7 cellular contexts compared by ENCODE assay signal in genomic region chr6:105136433-105137350, GRCh38. TPM values are rescaled to one million over a fixed set of nuclear protein-coding genes. Genes with fewer than 3 reads are reported as not detected.
A peak's percentile ranks its signal among the peaks of the same experiment; 100 is the strongest.
DNase-seq lines count a peak whose midpoint lies in the region; ATAC-seq and TF ChIP-seq lines count a peak whose summit lies in the region.

No MANE protein-coding gene starts in this region.

- peaks cover 10% of the 10 kb centered on the region for H3K4me1 Mint-ChIP-seq in activated CD4-positive, alpha-beta T cell treated with anti-CD3 and anti-CD28 coated beads, Interleukin-2, amount 10 ng/mL, durations not matched to agents 7 days and 5 days
- peaks cover 38% of the 10 kb centered on the region for H3K4me1 Mint-ChIP-seq in mesothelial cell of epicardium

- H3K9me3 Mint-ChIP-seq in activated CD4-positive, alpha-beta T cell treated with anti-CD3 and anti-CD28 coated beads, Interleukin-2, amount 10 ng/mL, durations not matched to agents 7 days and 5 days = no peaks in the 10 kb centered on the region
- no peaks in the 10 kb centered on the region for H3K9me3 Mint-ChIP-seq in mesothelial cell of epicardium

- POLR2A ChIA-PET in activated CD4-positive, alpha-beta T cell treated with anti-CD3 and anti-CD28 coated beads, Interleukin-2, amount 10 ng/mL, durations not matched to agents 7 days and 5 days (lab: Charles Lee) = no interaction called here

- no peak for TF ChIP-seq EP300 in suprapubic skin (IDR thresholded peaks at IDR 0.05)

- no peak overlapping the region for H3K4me3 ChIP-seq in KMS-11 (IDR thresholded peaks at IDR 0.05; ENCODE audit: insufficient read depth, low read depth, low read length)
- peak overlapping the region; percentile 55 for H3K4me3 ChIP-seq in epithelial cell of proximal tubule (ENCODE audit: low read depth, low read length)
- peak overlapping the region; percentile 76 for H3K4me3 ChIP-seq in suprapubic skin

- TF ChIP-seq POLR2A in suprapubic skin (IDR thresholded peaks at IDR 0.05) = no peak

- H3K79me2 ChIP-seq in KMS-11 (ENCODE audit: insufficient read depth, low read depth) = no peaks in the 10 kb centered on the region

- H3K27ac ChIP-seq in KMS-11 (peak overlapping the region; percentile 24; the same call in 1 of the 2 replicates), suprapubic skin (peak overlapping the region; percentile 30)

- DNase-seq in GM10266 (ENCODE audit: extremely low spot score) = peak; percentile 59
- peak; percentile 12 for DNase-seq in activated CD4-positive, alpha-beta T cell treated with anti-CD3 and anti-CD28 coated beads, Interleukin-2, amount 10 ng/mL, durations not matched to agents 7 days and 5 days
- DNase-seq in epithelial cell of proximal tubule (ENCODE audit: low read depth) = no peak
- peak; percentile 53 to 80 for DNase-seq in mesothelial cell of epicardium (ENCODE audit: low spot score in 2 of 2, unreplicated experiment in 2 of 2)
- peak; percentile 71 to 81 for DNase-seq in suprapubic skin (ENCODE audit: low spot score in 2 of 2)

- peaks cover 78% of the 10 kb centered on the region for H3K27me3 Mint-ChIP-seq in activated CD4-positive, alpha-beta T cell treated with anti-CD3 and anti-CD28 coated beads, Interleukin-2, amount 10 ng/mL, durations not matched to agents 7 days and 5 days
- no peaks in the 10 kb centered on the region for H3K27me3 Mint-ChIP-seq in mesothelial cell of epicardium (ENCODE audit: low read depth)

- H3K4me3 Mint-ChIP-seq in activated CD4-positive, alpha-beta T cell treated with anti-CD3 and anti-CD28 coated beads, Interleukin-2, amount 10 ng/mL, durations not matched to agents 7 days and 5 days = peak overlapping the region; percentile 58
- H3K4me3 Mint-ChIP-seq in mesothelial cell of epicardium = peak overlapping the region; percentile 81

- H3K36me3 ChIP-seq in KMS-11 (ENCODE audit: insufficient read depth) (no peaks in the 10 kb centered on the region), suprapubic skin (no peaks in the 10 kb centered on the region)

- H3K4me2 ChIP-seq in KMS-11 = peak overlapping the region; percentile 64; the same call in 1 of the 2 replicates

- 0% methylated on average over 12 of the region's 122 CpGs for WGBS in suprapubic skin

- H3K36me3 Mint-ChIP-seq in activated CD4-positive, alpha-beta T cell treated with anti-CD3 and anti-CD28 coated beads, Interleukin-2, amount 10 ng/mL, durations not matched to agents 7 days and 5 days (ENCODE audit: low read depth) = no peaks in the 10 kb centered on the region
- peaks cover 6% of the 10 kb centered on the region for H3K36me3 Mint-ChIP-seq in mesothelial cell of epicardium

- H3K27me3 ChIP-seq in KMS-11 (ENCODE audit: insufficient read depth, low read depth) = no peaks in the 10 kb centered on the region
- H3K27me3 ChIP-seq in suprapubic skin = peaks cover 11% of the 10 kb centered on the region

- CTCF ChIA-PET in activated CD4-positive, alpha-beta T cell treated with anti-CD3 and anti-CD28 coated beads, Interleukin-2, amount 10 ng/mL, durations not matched to agents 7 days and 5 days (lab: Charles Lee) = interaction anchor here (0.6 to 0.8 kb wide), 2 partner anchors 48 to 939 kb away, joined by 3 to 6 read pairs; no protein-coding TSS in a partner anchor

- no peak overlapping the region for H3K27ac Mint-ChIP-seq in activated CD4-positive, alpha-beta T cell treated with anti-CD3 and anti-CD28 coated beads, Interleukin-2, amount 10 ng/mL, durations not matched to agents 7 days and 5 days
- H3K27ac Mint-ChIP-seq in mesothelial cell of epicardium = peak overlapping the region; percentile 70

- H2AFZ ChIP-seq in KMS-11 (ENCODE audit: low read depth) = peak overlapping the region; percentile 73

- H3K9ac ChIP-seq in KMS-11 = peak overlapping the region; percentile 59

- TF ChIP-seq CTCF in GM10266 (IDR thresholded peaks at IDR 0.05; ENCODE audit: control insufficient read depth, insufficient read depth, low read depth, missing control alignments) = no peak
- TF ChIP-seq CTCF in KMS-11 (conservative IDR thresholded peaks at IDR 0.05; ENCODE audit: low read depth, low read length) = no peak
- peak; percentile 1 for TF ChIP-seq CTCF in epithelial cell of proximal tubule (conservative IDR thresholded peaks at IDR 0.05; ENCODE audit: low read depth, low read length)
- TF ChIP-seq CTCF in mesothelial cell of epicardium (IDR thresholded peaks at IDR 0.05; ENCODE audit: unreplicated experiment) = peak; percentile 19
- TF ChIP-seq CTCF in suprapubic skin (IDR thresholded peaks at IDR 0.05) = peak in 1 of 2 donors; percentile 12

- no peaks in the 10 kb centered on the region for H3K9me3 ChIP-seq in suprapubic skin

- H3K4me1 ChIP-seq in KMS-11 (ENCODE audit: low read depth, poor library complexity, severe bottlenecking) (peaks cover 5% of the 10 kb centered on the region), suprapubic skin (peaks cover 11% of the 10 kb centered on the region)

- peak; percentile 56 for ATAC-seq in GM21717 (IDR thresholded peaks at IDR 0.05; ENCODE audit: unreplicated experiment)

- H4K20me1 ChIP-seq in KMS-11 (ENCODE audit: insufficient read depth) = no peaks in the 10 kb centered on the region

RNA-seq across cellular contexts. Expression of gene POPDC3, which starts 43.1 kb away (rescaled TPM):
- total RNA-seq in activated CD4-positive, alpha-beta T cell treated with anti-CD3 and anti-CD28 coated beads, Interleukin-2, amount 10 ng/mL, durations not matched to agents 7 days and 5 days = not detected
- 1.2 and 6.6 TPM in 2 replicates for total RNA-seq in epithelial cell of proximal tubule
- 10.1 to 11.1 TPM (median 10.4 TPM) in 3 replicates for total RNA-seq in mesothelial cell of epicardium
- not detected for total RNA-seq in suprapubic skin

Comparison
In these comparisons a context has a peak if more than half of its experiments do, and no peak if none do; other contexts are left out.
1. CTCF ChIP-seq: peak in epithelial cell of proximal tubule (single experiment) and mesothelial cell of epicardium (single experiment); none in GM10266 (single experiment) and KMS-11 (single experiment).